In the genomic region with DNA sequence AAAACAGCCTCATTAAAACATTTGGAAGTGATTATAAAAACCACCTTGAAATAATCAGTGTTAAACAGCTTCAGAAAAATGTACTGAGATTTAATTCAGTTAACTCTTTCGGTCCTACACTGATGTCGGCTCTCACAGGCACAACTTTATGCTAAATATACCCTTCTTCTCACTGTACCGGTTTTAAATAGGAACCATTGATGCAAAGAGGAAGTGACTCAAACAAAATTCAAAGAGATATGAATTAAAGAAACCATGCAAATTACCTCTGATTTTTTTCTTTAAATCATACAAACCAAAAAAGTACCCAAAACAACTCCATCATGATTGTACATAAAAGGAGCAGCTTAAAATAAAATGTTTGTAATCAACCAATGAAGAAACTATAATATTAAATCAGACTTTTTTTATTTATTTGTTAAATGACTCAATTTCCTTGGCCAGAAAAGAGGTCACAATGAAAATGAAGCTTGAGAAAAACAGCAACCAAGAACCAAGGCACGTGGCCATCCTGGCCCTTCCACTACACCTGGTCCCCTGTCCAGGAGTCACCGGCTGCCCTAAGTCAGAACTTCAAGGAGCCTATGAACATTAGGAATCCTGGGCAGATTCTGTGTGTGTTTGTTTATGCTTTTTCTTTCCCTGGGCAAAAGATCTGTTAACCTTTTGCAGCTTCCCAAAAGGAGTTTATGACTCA, we compare ENCODE assay signal across 1 cellular context.
TF ChIP-seq lines count a peak whose summit lies in the region.

No MANE protein-coding gene starts in this region.

TF ChIP-seq in K562, 482 proteins besides CTCF, POLR2A, EP300 and RAD21 (continued from another document):
- no peak for TF ChIP-seq ZNF668 (CRISPR knock-in tag; IDR thresholded peaks at IDR 0.05)
- 0 out of 4 replicates have a peak, but pooled peaks of 1 of the 2 experiments have one; percentile 22 for TF ChIP-seq KDM1A (IDR thresholded peaks at IDR 0.05)
- TF ChIP-seq ZBTB17 (CRISPR knock-in tag; IDR thresholded peaks at IDR 0.05): no peak
- TF ChIP-seq, protein P1, sequence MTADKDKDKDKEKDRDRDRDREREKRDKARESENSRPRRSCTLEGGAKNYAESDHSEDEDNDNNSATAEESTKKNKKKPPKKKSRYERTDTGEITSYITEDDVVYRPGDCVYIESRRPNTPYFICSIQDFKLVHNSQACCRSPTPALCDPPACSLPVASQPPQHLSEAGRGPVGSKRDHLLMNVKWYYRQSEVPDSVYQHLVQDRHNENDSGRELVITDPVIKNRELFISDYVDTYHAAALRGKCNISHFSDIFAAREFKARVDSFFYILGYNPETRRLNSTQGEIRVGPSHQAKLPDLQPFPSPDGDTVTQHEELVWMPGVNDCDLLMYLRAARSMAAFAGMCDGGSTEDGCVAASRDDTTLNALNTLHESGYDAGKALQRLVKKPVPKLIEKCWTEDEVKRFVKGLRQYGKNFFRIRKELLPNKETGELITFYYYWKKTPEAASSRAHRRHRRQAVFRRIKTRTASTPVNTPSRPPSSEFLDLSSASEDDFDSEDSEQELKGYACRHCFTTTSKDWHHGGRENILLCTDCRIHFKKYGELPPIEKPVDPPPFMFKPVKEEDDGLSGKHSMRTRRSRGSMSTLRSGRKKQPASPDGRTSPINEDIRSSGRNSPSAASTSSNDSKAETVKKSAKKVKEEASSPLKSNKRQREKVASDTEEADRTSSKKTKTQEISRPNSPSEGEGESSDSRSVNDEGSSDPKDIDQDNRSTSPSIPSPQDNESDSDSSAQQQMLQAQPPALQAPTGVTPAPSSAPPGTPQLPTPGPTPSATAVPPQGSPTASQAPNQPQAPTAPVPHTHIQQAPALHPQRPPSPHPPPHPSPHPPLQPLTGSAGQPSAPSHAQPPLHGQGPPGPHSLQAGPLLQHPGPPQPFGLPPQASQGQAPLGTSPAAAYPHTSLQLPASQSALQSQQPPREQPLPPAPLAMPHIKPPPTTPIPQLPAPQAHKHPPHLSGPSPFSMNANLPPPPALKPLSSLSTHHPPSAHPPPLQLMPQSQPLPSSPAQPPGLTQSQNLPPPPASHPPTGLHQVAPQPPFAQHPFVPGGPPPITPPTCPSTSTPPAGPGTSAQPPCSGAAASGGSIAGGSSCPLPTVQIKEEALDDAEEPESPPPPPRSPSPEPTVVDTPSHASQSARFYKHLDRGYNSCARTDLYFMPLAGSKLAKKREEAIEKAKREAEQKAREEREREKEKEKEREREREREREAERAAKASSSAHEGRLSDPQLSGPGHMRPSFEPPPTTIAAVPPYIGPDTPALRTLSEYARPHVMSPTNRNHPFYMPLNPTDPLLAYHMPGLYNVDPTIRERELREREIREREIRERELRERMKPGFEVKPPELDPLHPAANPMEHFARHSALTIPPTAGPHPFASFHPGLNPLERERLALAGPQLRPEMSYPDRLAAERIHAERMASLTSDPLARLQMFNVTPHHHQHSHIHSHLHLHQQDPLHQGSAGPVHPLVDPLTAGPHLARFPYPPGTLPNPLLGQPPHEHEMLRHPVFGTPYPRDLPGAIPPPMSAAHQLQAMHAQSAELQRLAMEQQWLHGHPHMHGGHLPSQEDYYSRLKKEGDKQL (CRISPR knock-in tag; IDR thresholded peaks at IDR 0.05; ENCODE audit: borderline replicate concordance): no peak
- no peak for TF ChIP-seq NBN (IDR thresholded peaks at IDR 0.05; ENCODE audit: low read depth)
- TF ChIP-seq NFATC3 (IDR thresholded peaks at IDR 0.05): no peak
- no peak for TF ChIP-seq SRSF1 (IDR thresholded peaks at IDR 0.05; ENCODE audit: low read depth, low read length)
- TF ChIP-seq BCL6 (CRISPR knock-in tag; IDR thresholded peaks at IDR 0.05): no peak
- TF ChIP-seq, protein P2, sequence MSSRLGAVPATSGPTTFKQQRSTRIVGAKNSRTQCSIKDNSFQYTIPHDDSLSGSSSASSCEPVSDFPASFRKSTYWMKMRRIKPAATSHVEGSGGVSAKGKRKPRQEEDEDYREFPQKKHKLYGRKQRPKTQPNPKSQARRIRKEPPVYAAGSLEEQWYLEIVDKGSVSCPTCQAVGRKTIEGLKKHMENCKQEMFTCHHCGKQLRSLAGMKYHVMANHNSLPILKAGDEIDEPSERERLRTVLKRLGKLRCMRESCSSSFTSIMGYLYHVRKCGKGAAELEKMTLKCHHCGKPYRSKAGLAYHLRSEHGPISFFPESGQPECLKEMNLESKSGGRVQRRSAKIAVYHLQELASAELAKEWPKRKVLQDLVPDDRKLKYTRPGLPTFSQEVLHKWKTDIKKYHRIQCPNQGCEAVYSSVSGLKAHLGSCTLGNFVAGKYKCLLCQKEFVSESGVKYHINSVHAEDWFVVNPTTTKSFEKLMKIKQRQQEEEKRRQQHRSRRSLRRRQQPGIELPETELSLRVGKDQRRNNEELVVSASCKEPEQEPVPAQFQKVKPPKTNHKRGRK (tag; IDR thresholded peaks at IDR 0.05): peak; percentile 9; the same call in 1 of the 2 replicates
- no peak for TF ChIP-seq NR3C1 (CRISPR knock-in tag; IDR thresholded peaks at IDR 0.05)
- TF ChIP-seq ZFX (CRISPR knock-in tag; IDR thresholded peaks at IDR 0.05): 0 out of 2 replicates have a peak, but pooled peaks have one; percentile 3
- no peak for TF ChIP-seq ZZZ3 (IDR thresholded peaks at IDR 0.05)
- peak; percentile 70; the same call in 1 of the 2 replicates for TF ChIP-seq SPI1 (IDR thresholded peaks at IDR 0.05; ENCODE audit: borderline replicate concordance, low read depth, low read length)
- no peak for TF ChIP-seq PREB (CRISPR knock-in tag; IDR thresholded peaks at IDR 0.05)
- TF ChIP-seq, protein P3, sequence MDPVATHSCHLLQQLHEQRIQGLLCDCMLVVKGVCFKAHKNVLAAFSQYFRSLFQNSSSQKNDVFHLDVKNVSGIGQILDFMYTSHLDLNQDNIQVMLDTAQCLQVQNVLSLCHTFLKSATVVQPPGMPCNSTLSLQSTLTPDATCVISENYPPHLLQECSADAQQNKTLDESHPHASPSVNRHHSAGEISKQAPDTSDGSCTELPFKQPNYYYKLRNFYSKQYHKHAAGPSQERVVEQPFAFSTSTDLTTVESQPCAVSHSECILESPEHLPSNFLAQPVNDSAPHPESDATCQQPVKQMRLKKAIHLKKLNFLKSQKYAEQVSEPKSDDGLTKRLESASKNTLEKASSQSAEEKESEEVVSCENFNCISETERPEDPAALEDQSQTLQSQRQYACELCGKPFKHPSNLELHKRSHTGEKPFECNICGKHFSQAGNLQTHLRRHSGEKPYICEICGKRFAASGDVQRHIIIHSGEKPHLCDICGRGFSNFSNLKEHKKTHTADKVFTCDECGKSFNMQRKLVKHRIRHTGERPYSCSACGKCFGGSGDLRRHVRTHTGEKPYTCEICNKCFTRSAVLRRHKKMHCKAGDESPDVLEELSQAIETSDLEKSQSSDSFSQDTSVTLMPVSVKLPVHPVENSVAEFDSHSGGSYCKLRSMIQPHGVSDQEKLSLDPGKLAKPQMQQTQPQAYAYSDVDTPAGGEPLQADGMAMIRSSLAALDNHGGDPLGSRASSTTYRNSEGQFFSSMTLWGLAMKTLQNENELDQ (CRISPR knock-in tag; IDR thresholded peaks at IDR 0.05; ENCODE audit: borderline replicate concordance): no peak
- no peak for TF ChIP-seq TAF1 (IDR thresholded peaks at IDR 0.05; ENCODE audit: control insufficient read depth, extremely low read depth, insufficient read depth, low read length, severe bottlenecking)
- 0 out of 2 replicates have a peak, but pooled peaks have one; percentile 5 for TF ChIP-seq ZNF589 (CRISPR knock-in tag; IDR thresholded peaks at IDR 0.05; ENCODE audit: low read depth)
- no peak for TF ChIP-seq BCOR (IDR thresholded peaks at IDR 0.05)
- TF ChIP-seq NR1H2 (CRISPR knock-in tag; IDR thresholded peaks at IDR 0.05): no peak
- TF ChIP-seq CAMTA2 (CRISPR knock-in tag; conservative IDR thresholded peaks at IDR 0.05): no peak
- TF ChIP-seq, protein P4, sequence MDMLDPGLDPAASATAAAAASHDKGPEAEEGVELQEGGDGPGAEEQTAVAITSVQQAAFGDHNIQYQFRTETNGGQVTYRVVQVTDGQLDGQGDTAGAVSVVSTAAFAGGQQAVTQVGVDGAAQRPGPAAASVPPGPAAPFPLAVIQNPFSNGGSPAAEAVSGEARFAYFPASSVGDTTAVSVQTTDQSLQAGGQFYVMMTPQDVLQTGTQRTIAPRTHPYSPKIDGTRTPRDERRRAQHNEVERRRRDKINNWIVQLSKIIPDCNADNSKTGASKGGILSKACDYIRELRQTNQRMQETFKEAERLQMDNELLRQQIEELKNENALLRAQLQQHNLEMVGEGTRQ (CRISPR knock-in tag; IDR thresholded peaks at IDR 0.05): no peak
- TF ChIP-seq ZKSCAN1 (IDR thresholded peaks at IDR 0.05; ENCODE audit: low read depth, low read length): no peak
